Comparison of ENCODE assay signal across 9 cellular contexts in the genomic region with DNA sequence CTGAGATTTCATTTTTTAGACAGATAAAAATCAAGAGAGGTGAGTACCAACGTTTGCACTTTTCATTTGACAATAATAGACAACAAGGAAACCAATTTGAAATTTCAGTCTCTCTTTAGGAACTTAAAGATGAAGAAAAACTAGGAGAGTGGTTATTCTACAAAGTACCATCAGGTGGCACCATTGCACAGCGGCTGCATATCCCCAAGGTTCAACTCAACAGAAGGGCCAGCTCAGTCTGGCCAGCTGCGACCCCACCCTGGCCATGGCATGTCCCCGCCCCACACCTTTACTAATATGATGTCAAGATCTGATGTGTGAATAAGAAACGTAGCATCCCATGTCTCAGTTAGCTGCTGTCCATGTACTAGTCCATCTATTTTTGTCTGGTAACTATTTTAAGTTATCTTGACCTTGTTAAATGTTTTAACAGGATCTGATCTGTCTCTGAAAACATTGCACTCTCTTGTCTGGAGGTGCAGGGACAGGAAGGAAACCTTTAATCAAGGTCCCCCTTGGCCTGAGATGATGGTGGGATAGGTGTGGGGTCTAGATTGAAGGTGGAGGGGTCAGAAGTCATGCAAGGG. TPM values are rescaled to one million over a fixed set of nuclear protein-coding genes. Genes with fewer than 3 reads are reported as not detected.
DNase-seq lines count a peak whose midpoint lies in the region; ATAC-seq and TF ChIP-seq lines count a peak whose summit lies in the region.
"Had no signal": no experiment of that assay in that cellular context is flagged by ENCODE, and none has a peak within 500 bp of the region (broad histone marks: within the 10 kb centered on the region; RNA-seq: fewer than 3 reads in every experiment).

No MANE protein-coding gene starts in this region.

- DNase-seq in Caki2 (ENCODE audit: low read depth) = peak; percentile 50
- DNase-seq in HCEC 1CT = peak; percentile 56
- DNase-seq in NCI-H69 (lab: John Stamatoyannopoulos, UW) = peak; percentile 79
- peak in 1 of 2 donors; percentile 18 for DNase-seq in activated naive CD4-positive, alpha-beta T cell treated with anti-CD3 and anti-CD28 coated beads, Interleukin-2, amount 50 U/mL, for 72 hours (ENCODE audit: low spot score in 2 of 2)
- DNase-seq in heart right ventricle = peak in 1 of 2 donors; percentile 54
- DNase-seq in psoas muscle = no peak

- no peaks in the 10 kb centered on the region for H3K9me3 ChIP-seq in heart right ventricle
- no peaks in the 10 kb centered on the region for H3K9me3 ChIP-seq in psoas muscle

- no peaks in the 10 kb centered on the region for H3K36me3 Mint-ChIP-seq in activated naive CD4-positive, alpha-beta T cell treated with anti-CD3 and anti-CD28 coated beads, Interleukin-2, amount 50 U/mL, for 72 hours
- H3K36me3 Mint-ChIP-seq: T-cell had no signal

- intact Hi-C loops in heart right ventricle (cut with DNase I) (loop anchor here in 9 of 10 donors (1.0 to 5.0 kb wide), 4 partner anchors 122 to 188 kb away; no protein-coding TSS in a partner anchor), psoas muscle (cut with DNase I) (loop anchor here (1.0 to 5.0 kb wide), 2 partner anchors 187 kb away; no protein-coding TSS in a partner anchor)

- in situ Hi-C loops in Caki2 (cut with HindIII; ENCODE audit: low pct_unique_long_range_greater_than_20kb, low sequenced_read_pairs) = no loop called here

- H3K27ac ChIP-seq in heart right ventricle = no peak overlapping the region
- H3K27ac ChIP-seq in psoas muscle = no peak overlapping the region

- TF ChIP-seq CTCF in heart right ventricle (IDR thresholded peaks at IDR 0.05) = peak; percentile 74 to 94 (median 89)
- peak; percentile 91 for TF ChIP-seq CTCF in psoas muscle (IDR thresholded peaks at IDR 0.05)

- 1 to 2% methylated on average over 5 of the region's 5 CpGs for WGBS in heart right ventricle, 2 donors
- 1 to 3% (median 1%) methylated on average over 5 of the region's 5 CpGs for WGBS in psoas muscle, 3 donors

- no peaks in the 10 kb centered on the region for H3K27me3 ChIP-seq in heart right ventricle
- no peaks in the 10 kb centered on the region for H3K27me3 ChIP-seq in psoas muscle (ENCODE audit: insufficient read depth in 3 of 3, low read length in 2 of 3)

- H3K36me3 ChIP-seq in heart right ventricle (no peaks in the 10 kb centered on the region), psoas muscle (ENCODE audit: insufficient read depth in 1 of 2, low read depth in 1 of 2) (no peaks in the 10 kb centered on the region)

- no peaks in the 10 kb centered on the region for H3K9me3 Mint-ChIP-seq in activated naive CD4-positive, alpha-beta T cell treated with anti-CD3 and anti-CD28 coated beads, Interleukin-2, amount 50 U/mL, for 72 hours
- H3K9me3 Mint-ChIP-seq: T-cell had no signal

- H3K4me3 ChIP-seq in heart right ventricle = no peak overlapping the region
- H3K4me3 ChIP-seq in psoas muscle = no peak overlapping the region

- H3K27ac Mint-ChIP-seq in activated naive CD4-positive, alpha-beta T cell treated with anti-CD3 and anti-CD28 coated beads, Interleukin-2, amount 50 U/mL, for 72 hours = no peak overlapping the region
- H3K27ac Mint-ChIP-seq: T-cell had no signal

- ATAC-seq in activated naive CD4-positive, alpha-beta T cell treated with anti-CD3 and anti-CD28 coated beads, Interleukin-2, amount 50 U/mL, for 72 hours = peak; percentile 37 to 52
- ATAC-seq in heart right ventricle (peak in 7 of 8 donors; percentile 37 to 58 (median 51)), psoas muscle (peak; percentile 64 to 87 (median 74)), HG03025 (IDR thresholded peaks at IDR 0.05; ENCODE audit: low FRiP score, unreplicated experiment) (no peak), GM21723 (IDR thresholded peaks at IDR 0.05; ENCODE audit: unreplicated experiment) (no peak)

- H3K4me1 ChIP-seq in heart right ventricle (peaks cover 0 to 34% (median 13%) of the 10 kb centered on the region in 9 donors), psoas muscle (no peaks in the 10 kb centered on the region)

RNA-seq across cellular contexts. Expression of gene CGNL1, which starts 35.5 kb away (rescaled TPM):
- total RNA-seq in Caki2 (2014; rRNA removed; shearing (Covaris generic); ENCODE audit: low replicate concordance) = 0.49 and 0.84 TPM in 2 replicates
- not detected for total RNA-seq in activated naive CD4-positive, alpha-beta T cell treated with anti-CD3 and anti-CD28 coated beads, Interleukin-2, amount 50 U/mL, for 72 hours
- total RNA-seq in heart right ventricle (10 to 100 TPM in 9 of 10 donors, 1 to 10 TPM in 1; 8.0 to 42.9 (median 35.5) TPM), psoas muscle (1 to 10 TPM in 1 of 4 donors, under 1 TPM in 3; 0.37 to 2.2 (median 0.66) TPM)
- polyA plus RNA-seq in heart right ventricle (1 to 10 TPM; 2.7 to 6.9 TPM), psoas muscle (under 1 TPM; 0.18 to 0.29 (median 0.20) TPM)

Comparison
In these comparisons a context has a peak if more than half of its experiments do, and no peak if none do; other contexts are left out.
1. DNase-seq: peak in Caki2 (single experiment), HCEC 1CT (single experiment) and NCI-H69 (single experiment); none in psoas muscle (0 of 2).
2. ATAC-seq: peak in activated naive CD4-positive, alpha-beta T cell treated with anti-CD3 and anti-CD28 coated beads, Interleukin-2, amount 50 U/mL, for 72 hours (2 of 2), heart right ventricle (7 of 8) and psoas muscle (4 of 4); none in HG03025 (single experiment) and GM21723 (single experiment).